35 cellular contexts compared by ENCODE assay signal in the genomic region with DNA sequence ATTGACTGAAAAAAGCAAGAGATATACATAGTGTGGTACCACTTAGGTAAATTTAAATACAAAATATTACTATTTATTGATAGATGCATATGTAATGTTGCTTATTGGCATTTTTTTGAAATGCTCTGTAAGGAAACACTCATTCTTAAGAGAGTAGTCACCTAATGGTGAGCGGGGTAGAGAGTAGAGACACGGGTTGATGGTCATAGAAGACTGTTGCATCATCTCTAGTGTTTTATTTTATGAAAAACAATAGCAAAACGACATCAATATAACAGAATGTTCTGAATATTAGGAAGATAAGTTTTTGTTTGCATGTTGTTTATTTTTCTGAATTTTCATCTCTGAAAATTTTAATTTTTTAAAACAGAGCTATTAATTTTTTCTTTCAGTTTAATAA.
"Had no signal": no experiment of that assay in that cellular context is flagged by ENCODE, and none has a peak within 500 bp of the region (broad histone marks: within the 10 kb centered on the region; RNA-seq: fewer than 3 reads in every experiment).

No MANE protein-coding gene starts in this region.

- H3K27ac Mint-ChIP-seq: activated CD4-positive, alpha-beta T cell treated with anti-CD3 and anti-CD28 coated beads for 36 hours; activated CD4-positive, alpha-beta T cell treated with anti-CD3 and anti-CD28 coated beads, Interleukin-2, amount 10 ng/mL, durations not matched to agents 7 days and 5 days; activated naive CD8-positive, alpha-beta T cell treated with anti-CD3 and anti-CD28 coated beads, Interleukin-2, amount 50 U/mL, for 24 hours; activated T-helper 1 cell treated with anti-CD3 and anti-CD28 coated beads, Interleukin-12 subunit alpha, Interleukin-12 subunit beta, Interleukin-2, Interleukin-4 antibody, amounts not matched to agents 30 ng/mL and 10 ng/mL and 1 ng/mL, durations not matched to agents 14 hours and 24 hours and 36 hours; T-helper 1 cell treated with Interleukin-12 subunit alpha and Interleukin-12 subunit beta and Interleukin-4 antibody, amounts not matched to agents 30 μg/mL and 1 μg/mL, for 36 hours; T-helper 2 cell treated with Interferon-gamma antibody and Interleukin-4, amounts not matched to agents 5 μg/mL and 100 μg/mL, for 36 hours; WTC11 had no signal

- FAIRE-seq: TTC549 had no signal

- H3K4me2 ChIP-seq: SK-N-SH had no signal

- DNase-seq: activated CD4-positive, alpha-beta T cell treated with anti-CD3 and anti-CD28 coated beads for 36 hours; activated CD4-positive, alpha-beta T cell treated with anti-CD3 and anti-CD28 coated beads, Interleukin-2, amount 10 ng/mL, durations not matched to agents 7 days and 5 days; activated CD4-positive, alpha-beta T cell treated with anti-CD3 and anti-CD28 coated beads, Interleukin-2, amount 50 U/mL, for 48 hours; activated CD8-positive, alpha-beta memory T cell treated with anti-CD3 and anti-CD28 coated beads, Interleukin-2, amount 50 U/mL, for 4 hours; activated effector memory CD4-positive, alpha-beta T cell treated with Interleukin-2 at 50 U/mL for 16 hours; activated naive CD4-positive, alpha-beta T cell treated with anti-CD3 and anti-CD28 coated beads, Interleukin-2, amount 10 ng/mL, durations not matched to agents 7 days and 5 days; activated naive CD8-positive, alpha-beta T cell treated with anti-CD3 and anti-CD28 coated beads, Interleukin-2, amount 50 U/mL, for 24 hours; activated T-cell treated with anti-CD3 and anti-CD28 coated beads for 4 hours; activated T-cell treated with anti-CD3 and anti-CD28 coated beads, Interleukin-2, amount 50 U/mL, for 4 hours; amniotic stem cell; aorta; brain microvascular endothelial cell; central memory CD4-positive, alpha-beta T cell; MG63; NCI-H1048; NCI-H1105 treated with DMSO at 0.1 percent for 48 hours; NCI-H1436 treated with DMSO at 0.1 percent for 48 hours; NCI-H1694 treated with DMSO at 0.1 percent for 48 hours; NCI-H2029; NCI-H345; NCI-H524 treated with DMSO at 0.1 percent for 48 hours; NK-92 treated with Interleukin-12 subunit alpha and Interleukin-12 subunit beta, amount 100 ng/mL, for 24 hours; PC-3; Peyer's patch; RPMI8226; SHP77 treated with DMSO at 0.1 percent for 48 hours; SK-N-SH had no signal

- H3K27me3 Mint-ChIP-seq: activated CD4-positive, alpha-beta T cell treated with anti-CD3 and anti-CD28 coated beads for 36 hours; activated CD4-positive, alpha-beta T cell treated with anti-CD3 and anti-CD28 coated beads, Interleukin-2, amount 10 ng/mL, durations not matched to agents 7 days and 5 days; activated naive CD4-positive, alpha-beta T cell treated with anti-CD3 and anti-CD28 coated beads, Interleukin-2, amount 10 ng/mL, durations not matched to agents 7 days and 5 days; activated naive CD8-positive, alpha-beta T cell; activated naive CD8-positive, alpha-beta T cell treated with anti-CD3 and anti-CD28 coated beads, Interleukin-2, amount 50 U/mL, for 24 hours had no signal

- ATAC-seq: activated CD4-positive, alpha-beta T cell treated with anti-CD3 and anti-CD28 coated beads for 36 hours; activated CD4-positive, CD25-positive, alpha-beta regulatory T cell treated with anti-CD3 and anti-CD28 coated beads, Interleukin-2, amount 50 U/mL, for 24 hours; activated naive CD8-positive, alpha-beta T cell treated with anti-CD3 and anti-CD28 coated beads, Interleukin-2, amount 50 U/mL, for 24 hours; activated T-cell treated with anti-CD3 and anti-CD28 coated beads, Interleukin-2, amount 50 U/mL, for 4 hours; PC-3; WTC11 had no signal

- H3K4me3 Mint-ChIP-seq: activated CD4-positive, alpha-beta T cell treated with anti-CD3 and anti-CD28 coated beads for 36 hours; activated CD4-positive, alpha-beta T cell treated with anti-CD3 and anti-CD28 coated beads, Interleukin-2, amount 10 ng/mL, durations not matched to agents 7 days and 5 days; activated naive CD4-positive, alpha-beta T cell treated with anti-CD3 and anti-CD28 coated beads, Interleukin-2, amount 10 ng/mL, durations not matched to agents 7 days and 5 days; activated naive CD8-positive, alpha-beta T cell; activated naive CD8-positive, alpha-beta T cell treated with anti-CD3 and anti-CD28 coated beads, Interleukin-2, amount 50 U/mL, for 24 hours; activated T-cell treated with anti-CD3 and anti-CD28 coated beads, Interleukin-2, amount 50 U/mL, for 4 hours; activated T-helper 1 cell treated with anti-CD3 and anti-CD28 coated beads, Interleukin-12 subunit alpha, Interleukin-12 subunit beta, Interleukin-2, Interleukin-4 antibody, amounts not matched to agents 30 ng/mL and 10 ng/mL and 1 ng/mL, durations not matched to agents 14 hours and 24 hours and 36 hours; T-helper 1 cell treated with Interleukin-12 subunit alpha and Interleukin-12 subunit beta and Interleukin-4 antibody, amounts not matched to agents 30 μg/mL and 1 μg/mL, for 36 hours; T-helper 2 cell treated with Interferon-gamma antibody and Interleukin-4, amounts not matched to agents 5 μg/mL and 100 μg/mL, for 36 hours; WTC11 had no signal

- H3K9me3 ChIP-seq: MG63, Peyer's patch, SJSA1, SK-N-SH had no signal

- H3K4me3 ChIP-seq: MG63, Peyer's patch, SJSA1 had no signal

- H3K9me3 Mint-ChIP-seq: activated CD4-positive, alpha-beta T cell treated with anti-CD3 and anti-CD28 coated beads, Interleukin-2, amount 10 ng/mL, durations not matched to agents 7 days and 5 days; activated naive CD4-positive, alpha-beta T cell treated with anti-CD3 and anti-CD28 coated beads, Interleukin-2, amount 10 ng/mL, durations not matched to agents 7 days and 5 days; activated naive CD8-positive, alpha-beta T cell treated with anti-CD3 and anti-CD28 coated beads, Interleukin-2, amount 50 U/mL, for 24 hours; activated T-cell treated with anti-CD3 and anti-CD28 coated beads, Interleukin-2, amount 50 U/mL, for 4 hours; activated T-helper 1 cell treated with anti-CD3 and anti-CD28 coated beads, Interleukin-12 subunit alpha, Interleukin-12 subunit beta, Interleukin-2, Interleukin-4 antibody, amounts not matched to agents 30 ng/mL and 10 ng/mL and 1 ng/mL, durations not matched to agents 14 hours and 24 hours and 36 hours; T-helper 1 cell treated with Interleukin-12 subunit alpha and Interleukin-12 subunit beta and Interleukin-4 antibody, amounts not matched to agents 30 μg/mL and 1 μg/mL, for 36 hours; T-helper 2 cell treated with Interferon-gamma antibody and Interleukin-4, amounts not matched to agents 5 μg/mL and 100 μg/mL, for 36 hours had no signal

- H3K27me3 ChIP-seq: brain microvascular endothelial cell, MG63, Peyer's patch, SJSA1 had no signal

- H3K9ac ChIP-seq: SK-N-SH had no signal

- H3K27ac ChIP-seq: brain microvascular endothelial cell, Peyer's patch, SJSA1 had no signal
